ENCODE assay signal across 8 cellular contexts in genomic region chr2:233449071-233449901, GRCh38.
DNase-seq lines count a peak whose midpoint lies in the region.

No MANE protein-coding gene starts in this region.

- DNase-seq in DMS 273 (lab: John Stamatoyannopoulos, UW; ENCODE audit: unreplicated experiment) = peak; percentile 23
- no peak for DNase-seq in DMS 273 treated with DMSO at 0.1 percent for 48 hours (lab: John Stamatoyannopoulos, UW)
- peak; percentile 84 for DNase-seq in astrocyte of the hippocampus (ENCODE audit: low read depth, low spot score)
- peak in 27 of 51 donors; percentile 10 to 73 (median 41) for DNase-seq in hypothalamus (lab: John Stamatoyannopoulos, UW)
- DNase-seq in stromal cell of bone marrow (ENCODE audit: low read depth) = peak; percentile 18
- no peak for DNase-seq in activated CD4-positive, alpha-beta T cell treated with anti-CD3 and anti-CD28 coated beads, Interleukin-2, amount 50 U/mL, for 1 hour
- DNase-seq in NCI-H69 (lab: John Stamatoyannopoulos, UW) = no peak
- no peak for DNase-seq in activated CD8-positive, alpha-beta memory T cell treated with anti-CD3 and anti-CD28 coated beads for 24 hours

Comparison
In these comparisons a context has a peak if more than half of its experiments do, and no peak if none do; other contexts are left out.
1. DNase-seq: peak in DMS 273 (single experiment), astrocyte of the hippocampus (single experiment), hypothalamus (27 of 51) and stromal cell of bone marrow (single experiment); none in DMS 273 treated with DMSO at 0.1 percent for 48 hours (single experiment), activated CD4-positive, alpha-beta T cell treated with anti-CD3 and anti-CD28 coated beads, Interleukin-2, amount 50 U/mL, for 1 hour (single experiment), NCI-H69 (single experiment) and activated CD8-positive, alpha-beta memory T cell treated with anti-CD3 and anti-CD28 coated beads for 24 hours (single experiment).